ENCODE assay signal across 8 cellular contexts in the genomic region with DNA sequence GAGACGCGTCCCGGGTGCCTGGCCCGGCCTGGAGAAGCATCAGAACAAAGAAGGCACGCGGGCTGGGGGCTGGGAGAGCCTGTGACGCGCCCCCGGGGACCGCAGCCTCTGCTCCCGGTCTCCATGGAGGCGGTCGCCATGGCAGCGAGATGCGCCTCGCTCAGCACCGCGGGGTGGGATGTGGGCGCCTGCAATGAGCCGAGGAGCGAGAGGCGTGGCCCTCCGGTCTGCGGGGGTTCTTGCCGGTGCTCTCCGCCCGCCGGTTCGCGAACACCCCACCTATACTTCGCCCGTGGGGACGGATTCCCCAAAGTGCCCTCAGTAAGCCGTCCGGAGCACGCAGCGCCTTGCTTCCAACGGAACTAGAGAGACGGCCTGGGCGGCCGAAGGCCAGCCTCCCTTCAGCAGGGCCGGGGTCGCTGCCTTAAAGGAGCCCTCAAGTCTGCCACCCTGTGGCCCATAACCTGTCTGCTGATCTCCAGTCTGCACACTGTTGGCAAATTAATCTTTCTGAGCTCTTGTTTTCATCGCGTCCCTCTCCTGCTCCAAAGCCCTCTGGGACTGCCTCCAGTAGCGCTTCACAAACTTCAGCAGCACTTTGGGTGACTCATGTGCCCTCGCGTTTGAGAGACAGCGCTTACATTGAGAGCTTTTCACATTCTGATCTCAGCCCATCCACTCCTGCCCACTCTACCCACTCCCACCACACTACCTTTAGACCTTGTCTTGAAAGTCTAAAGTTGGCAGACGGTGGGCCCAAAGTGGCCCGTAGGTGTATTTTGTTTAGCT. TPM values are rescaled to one million over a fixed set of nuclear protein-coding genes. Genes with fewer than 3 reads are reported as not detected.
DNase-seq lines count a peak whose midpoint lies in the region; ATAC-seq lines count a peak whose summit lies in the region.

No MANE protein-coding gene starts in this region.

- intact Hi-C loops in Right ventricle myocardium inferior (cut with DNase I) (loop anchor here (2.0 to 5.0 kb wide), 2 partner anchors 52 to 91 kb away; no protein-coding TSS in a partner anchor), cardiac septum (cut with DNase I) (loop anchor here (5.0 kb wide), 2 partner anchors 56 to 91 kb away; a partner anchor contains a TSS)

- H3K27ac ChIP-seq in layer of hippocampus (ENCODE audit: low read depth, low read length), result peak overlapping the region; percentile 89

- ATAC-seq in Right ventricle myocardium inferior (peak; percentile 56), HG03045 (IDR thresholded peaks at IDR 0.05; ENCODE audit: unreplicated experiment) (peak; percentile 32)

- peak; percentile 89 for DNase-seq in Right ventricle myocardium inferior (ENCODE audit: missing footprints)
- no peak for DNase-seq in cardiac septum (ENCODE audit: low spot score)
- peak; percentile 82 for DNase-seq in NCI-H345 treated with DMSO at 0.1 percent for 48 hours (lab: John Stamatoyannopoulos, UW; ENCODE audit: unreplicated experiment)
- peak; percentile 76 for DNase-seq in activated CD4-positive, CD25-positive, alpha-beta regulatory T cell treated with anti-CD3 and anti-CD28 coated beads, Interleukin-2, amount 50 U/mL, for 72 hours
- peak; percentile 76 for DNase-seq in cerebellum (ENCODE audit: low spot score)
- peak; percentile 65 to 70 for DNase-seq in stimulated activated CD4-positive, alpha-beta T cell treated with anti-CD3 and anti-CD28 coated beads, Interleukin-1b, Interleukin-23, amount 100 ng/mL, for 4 hours (ENCODE audit: low read depth in 2 of 2)

- H3K27me3 ChIP-seq in layer of hippocampus (ENCODE audit: control insufficient read depth, insufficient read depth, low read length), result no peaks in the 10 kb centered on the region

RNA-seq across cellular contexts. Expression of a gene that starts 1.0 kb away (rescaled TPM):
- total RNA-seq in Right ventricle myocardium inferior (14.6 TPM), cardiac septum (9.9 TPM), cerebellum (9.7 TPM)

RNA-seq across cellular contexts. Expression of a gene that starts 12.7 kb away (rescaled TPM):
- 0.14 TPM for total RNA-seq in Right ventricle myocardium inferior
- total RNA-seq in cardiac septum, result not detected
- total RNA-seq in cerebellum, result 1.00 TPM

RNA-seq across cellular contexts. Expression of a gene that starts 18.0 kb away (rescaled TPM):
- total RNA-seq in Right ventricle myocardium inferior, result 68.2 TPM
- total RNA-seq in cardiac septum, result 79.8 TPM
- 29.9 TPM for total RNA-seq in cerebellum

RNA-seq across cellular contexts. Expression of a gene that starts 27.6 kb away (rescaled TPM):
- 10.1 TPM for total RNA-seq in Right ventricle myocardium inferior
- total RNA-seq in cardiac septum, result 9.4 TPM
- 9.2 TPM for total RNA-seq in cerebellum

RNA-seq across cellular contexts. Expression of a gene that starts 36.1 kb away (rescaled TPM):
- total RNA-seq in Right ventricle myocardium inferior, result 17.5 TPM
- 9.2 TPM for total RNA-seq in cardiac septum
- total RNA-seq in cerebellum, result 3.3 TPM
